Comparison of ENCODE assay signal across 32 cellular contexts in genomic region chr5:109753279-109753678, GRCh38.
"Had no signal": no experiment of that assay in that cellular context is flagged by ENCODE, and none has a peak within 500 bp of the region (broad histone marks: within the 10 kb centered on the region; RNA-seq: fewer than 3 reads in every experiment).

No MANE protein-coding gene starts in this region.

- H3K4me3 Mint-ChIP-seq: activated CD4-positive, alpha-beta memory T cell treated with anti-CD3 and anti-CD28 coated beads for 36 hours; activated CD4-positive, alpha-beta T cell treated with anti-CD3 and anti-CD28 coated beads for 36 hours; activated CD4-positive, alpha-beta T cell treated with anti-CD3 and anti-CD28 coated beads, Interleukin-2, amount 10 ng/mL, durations not matched to agents 24 days and 14 days; activated CD8-positive, alpha-beta memory T cell treated with anti-CD3 and anti-CD28 coated beads, Interleukin-2, amount 10 ng/mL, durations not matched to agents 7 days and 5 days; activated CD8-positive, alpha-beta T cell treated with anti-CD3 and anti-CD28 coated beads, Interleukin-2, amount 10 ng/mL, durations not matched to agents 7 days and 5 days; activated naive CD4-positive, alpha-beta T cell treated with anti-CD3 and anti-CD28 coated beads for 36 hours; activated naive CD4-positive, alpha-beta T cell treated with anti-CD3 and anti-CD28 coated beads, Interleukin-2, amount 50 U/mL, for 24 hours; activated naive CD8-positive, alpha-beta T cell treated with anti-CD3 and anti-CD28 coated beads for 36 hours; activated naive CD8-positive, alpha-beta T cell treated with anti-CD3 and anti-CD28 coated beads, Interleukin-2, amount 50 U/mL, for 24 hours; activated T-helper 1 cell treated with anti-CD3 and anti-CD28 coated beads, Interleukin-12 subunit alpha, Interleukin-12 subunit beta, Interleukin-2, Interleukin-4 antibody, amounts not matched to agents 30 ng/mL and 10 ng/mL and 1 ng/mL, durations not matched to agents 14 hours and 24 hours and 36 hours had no signal

- H3K4me1 ChIP-seq: gastroesophageal sphincter had no signal

- H3K27ac Mint-ChIP-seq: activated CD4-positive, alpha-beta memory T cell treated with anti-CD3 and anti-CD28 coated beads for 36 hours; activated CD4-positive, alpha-beta T cell treated with anti-CD3 and anti-CD28 coated beads for 36 hours; activated CD4-positive, alpha-beta T cell treated with anti-CD3 and anti-CD28 coated beads, Interleukin-2, amount 10 ng/mL, durations not matched to agents 24 days and 14 days; activated CD8-positive, alpha-beta memory T cell treated with anti-CD3 and anti-CD28 coated beads, Interleukin-2, amount 10 ng/mL, durations not matched to agents 7 days and 5 days; activated CD8-positive, alpha-beta T cell treated with anti-CD3 and anti-CD28 coated beads, Interleukin-2, amount 10 ng/mL, durations not matched to agents 7 days and 5 days; activated naive CD4-positive, alpha-beta T cell treated with anti-CD3 and anti-CD28 coated beads for 36 hours; activated naive CD4-positive, alpha-beta T cell treated with anti-CD3 and anti-CD28 coated beads, Interleukin-2, amount 50 U/mL, for 24 hours; activated naive CD8-positive, alpha-beta T cell treated with anti-CD3 and anti-CD28 coated beads for 36 hours; activated naive CD8-positive, alpha-beta T cell treated with anti-CD3 and anti-CD28 coated beads, Interleukin-2, amount 50 U/mL, for 24 hours; activated T-helper 1 cell treated with anti-CD3 and anti-CD28 coated beads, Interleukin-12 subunit alpha, Interleukin-12 subunit beta, Interleukin-2, Interleukin-4 antibody, amounts not matched to agents 30 ng/mL and 10 ng/mL and 1 ng/mL, durations not matched to agents 14 hours and 24 hours and 36 hours; activated T-helper 2 cell treated with anti-CD3 and anti-CD28 coated beads, Interferon-gamma antibody, Interleukin-2, Interleukin-4, amounts not matched to agents 10 μg/mL and 5 μg/mL and 100 μg/mL, durations not matched to agents 14 hours and 24 hours and 36 hours had no signal

- H3K27me3 Mint-ChIP-seq: activated CD4-positive, alpha-beta memory T cell treated with anti-CD3 and anti-CD28 coated beads for 36 hours; activated CD4-positive, alpha-beta T cell treated with anti-CD3 and anti-CD28 coated beads for 36 hours; activated CD4-positive, alpha-beta T cell treated with anti-CD3 and anti-CD28 coated beads, Interleukin-2, amount 10 ng/mL, durations not matched to agents 24 days and 14 days; activated CD8-positive, alpha-beta memory T cell treated with anti-CD3 and anti-CD28 coated beads, Interleukin-2, amount 10 ng/mL, durations not matched to agents 7 days and 5 days; activated naive CD4-positive, alpha-beta T cell treated with anti-CD3 and anti-CD28 coated beads, Interleukin-2, amount 50 U/mL, for 24 hours; activated naive CD8-positive, alpha-beta T cell treated with anti-CD3 and anti-CD28 coated beads for 36 hours; activated naive CD8-positive, alpha-beta T cell treated with anti-CD3 and anti-CD28 coated beads, Interleukin-2, amount 50 U/mL, for 24 hours had no signal

- H3K27me3 ChIP-seq: adrenal gland, body of pancreas, esophagus squamous epithelium, gastroesophageal sphincter had no signal

- H3K4me1 Mint-ChIP-seq: activated CD8-positive, alpha-beta memory T cell treated with anti-CD3 and anti-CD28 coated beads, Interleukin-2, amount 10 ng/mL, durations not matched to agents 7 days and 5 days had no signal

- H3K4me3 ChIP-seq: adrenal gland, body of pancreas, esophagus squamous epithelium, gastroesophageal sphincter had no signal

- H3K9me3 Mint-ChIP-seq: activated CD4-positive, alpha-beta memory T cell treated with anti-CD3 and anti-CD28 coated beads for 36 hours; activated CD4-positive, alpha-beta T cell treated with anti-CD3 and anti-CD28 coated beads, Interleukin-2, amount 10 ng/mL, durations not matched to agents 24 days and 14 days; activated naive CD4-positive, alpha-beta T cell treated with anti-CD3 and anti-CD28 coated beads for 36 hours; activated naive CD4-positive, alpha-beta T cell treated with anti-CD3 and anti-CD28 coated beads, Interleukin-2, amount 50 U/mL, for 24 hours; activated T-helper 1 cell treated with anti-CD3 and anti-CD28 coated beads, Interleukin-12 subunit alpha, Interleukin-12 subunit beta, Interleukin-2, Interleukin-4 antibody, amounts not matched to agents 30 ng/mL and 10 ng/mL and 1 ng/mL, durations not matched to agents 14 hours and 24 hours and 36 hours; activated T-helper 2 cell treated with anti-CD3 and anti-CD28 coated beads, Interferon-gamma antibody, Interleukin-2, Interleukin-4, amounts not matched to agents 10 μg/mL and 5 μg/mL and 100 μg/mL, durations not matched to agents 14 hours and 24 hours and 36 hours had no signal

- H3K9me3 ChIP-seq: adrenal gland, body of pancreas, esophagus squamous epithelium, gastroesophageal sphincter had no signal

- ATAC-seq: activated CD4-positive, alpha-beta T cell treated with anti-CD3 and anti-CD28 coated beads for 36 hours; activated CD8-positive, alpha-beta memory T cell treated with anti-CD3 and anti-CD28 coated beads, Interleukin-2, amount 10 ng/mL, durations not matched to agents 7 days and 5 days; activated CD8-positive, alpha-beta T cell treated with anti-CD3 and anti-CD28 coated beads, Interleukin-2, amount 10 ng/mL, durations not matched to agents 7 days and 5 days; activated naive CD8-positive, alpha-beta T cell treated with anti-CD3 and anti-CD28 coated beads, Interleukin-2, amount 50 U/mL, for 24 hours; body of pancreas; gastroesophageal sphincter had no signal

- H3K27ac ChIP-seq: adrenal gland, body of pancreas, epithelial cell of prostate, esophagus squamous epithelium, gastroesophageal sphincter had no signal

- H3K36me3 ChIP-seq: adrenal gland had no signal

- DNase-seq: activated CD4-positive, alpha-beta memory T cell treated with anti-CD3 and anti-CD28 coated beads for 36 hours; activated CD4-positive, alpha-beta T cell treated with anti-CD3 and anti-CD28 coated beads for 36 hours; activated CD4-positive, alpha-beta T cell treated with anti-CD3 and anti-CD28 coated beads, Interleukin-2, amount 10 ng/mL, durations not matched to agents 24 days and 14 days; activated CD4-positive, CD25-positive, alpha-beta regulatory T cell; activated CD4-positive, CD25-positive, alpha-beta regulatory T cell treated with anti-CD3 and anti-CD28 coated beads, Interleukin-2, amount 50 U/mL, for 72 hours; activated CD8-positive, alpha-beta memory T cell treated with anti-CD3 and anti-CD28 coated beads, Interleukin-2, amount 10 ng/mL, durations not matched to agents 7 days and 5 days; activated CD8-positive, alpha-beta memory T cell treated with anti-CD3 and anti-CD28 coated beads, Interleukin-2, amount 50 U/mL, for 4 hours; activated CD8-positive, alpha-beta T cell treated with anti-CD3 and anti-CD28 coated beads, Interleukin-2, amount 10 ng/mL, durations not matched to agents 7 days and 5 days; activated effector memory CD4-positive, alpha-beta T cell treated with anti-CD3 and anti-CD28 coated beads, Interleukin-2, amount 50 U/mL, for 16 hours; activated naive CD4-positive, alpha-beta T cell treated with anti-CD3 and anti-CD28 coated beads for 36 hours; activated naive CD8-positive, alpha-beta T cell treated with anti-CD3 and anti-CD28 coated beads for 36 hours; activated naive CD8-positive, alpha-beta T cell treated with anti-CD3 and anti-CD28 coated beads, Interleukin-2, amount 50 U/mL, for 24 hours; activated T-cell treated with anti-CD3 and anti-CD28 coated beads, Interleukin-2, amount 50 U/mL, for 1 hour; activated T-cell treated with anti-CD3 and anti-CD28 coated beads, Interleukin-2, amount 50 U/mL, for 48 hours; adrenal gland; amygdala; aorta; body of pancreas; caudate nucleus; cortex of kidney; dermis blood vessel endothelial cell; effector CD8-positive, alpha-beta T cell; esophagus squamous epithelium; foreskin melanocyte; T-helper 2 cell had no signal

- FAIRE-seq: endometrium, endothelial cell of umbilical vein had no signal
